14 cellular contexts compared by ENCODE assay signal in the genomic region with DNA sequence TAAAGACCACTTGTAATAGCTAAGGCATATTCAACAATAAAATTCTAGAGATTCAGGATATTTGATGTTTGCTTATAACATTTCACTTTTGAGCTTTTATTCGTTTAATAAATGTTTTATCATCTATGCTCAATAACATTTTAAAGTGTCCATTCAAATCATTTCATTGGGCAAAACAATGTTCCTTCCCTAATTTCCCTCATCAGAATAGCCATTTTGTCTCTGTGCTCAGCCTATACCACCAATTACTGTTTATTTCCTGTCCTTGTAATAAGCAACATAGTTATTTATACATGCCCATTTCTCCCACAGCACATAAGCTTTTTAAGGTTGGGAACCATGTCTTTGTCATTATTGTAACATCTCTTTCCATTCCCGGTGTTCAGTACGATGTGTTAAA. TPM values are rescaled to one million over a fixed set of nuclear protein-coding genes. Genes with fewer than 3 reads are reported as not detected.
DNase-seq lines count a peak whose midpoint lies in the region; ATAC-seq, FAIRE-seq and TF ChIP-seq lines count a peak whose summit lies in the region.
"Had no signal": no experiment of that assay in that cellular context is flagged by ENCODE, and none has a peak within 500 bp of the region (broad histone marks: within the 10 kb centered on the region; RNA-seq: fewer than 3 reads in every experiment).

No MANE protein-coding gene starts in this region.

- no peak for TF ChIP-seq CTCF in A549 (IDR thresholded peaks at IDR 0.05)
- TF ChIP-seq CTCF in natural killer cell (IDR thresholded peaks at IDR 0.05), result no peak

- H3K36me3 Mint-ChIP-seq in CD4-positive, alpha-beta memory T cell, result peaks cover 2 to 13% of the 10 kb centered on the region in 2 donors
- H3K36me3 Mint-ChIP-seq in activated naive CD8-positive, alpha-beta T cell treated with anti-CD3 and anti-CD28 coated beads for 36 hours, result no peaks in the 10 kb centered on the region
- no peaks in the 10 kb centered on the region for H3K36me3 Mint-ChIP-seq in natural killer cell

- no peak for DNase-seq in A549 (ENCODE audit: low read depth in 1 of 2, low spot score in 1 of 2)
- DNase-seq in CD4-positive, alpha-beta memory T cell, result peak in 1 of 5 donors; percentile 1
- DNase-seq in activated naive CD8-positive, alpha-beta T cell treated with anti-CD3 and anti-CD28 coated beads for 36 hours, result no peak
- no peak for DNase-seq in natural killer cell
- no peak for DNase-seq in stimulated activated CD4-positive, alpha-beta T cell treated with anti-CD3 and anti-CD28 coated beads, Interleukin-12 subunit alpha, Interleukin-12 subunit beta, amount 100 ng/mL, for 4 hours
- DNase-seq in Karpas-422, result no peak
- DNase-seq in stimulated activated naive CD8-positive, alpha-beta T cell treated with anti-CD3 and anti-CD28 coated beads, Interleukin-15, Interleukin-2, amounts not matched to agents 100 U/mL and 50 U/mL, for 24 hours, result no peak
- DNase-seq: activated CD4-positive, CD25-positive, alpha-beta regulatory T cell; activated gamma-delta T cell; kidney; NCI-H524 treated with DMSO at 0.1 percent for 48 hours; stimulated activated CD4-positive, alpha-beta T cell treated with anti-CD3 and anti-CD28 coated beads, Interleukin-1b, Interleukin-23, amount 100 ng/mL, for 48 hours; stomach had no signal

- CTCF ChIA-PET in A549 (lab: Yijun Ruan, JAX), result interaction anchor here (1.9 kb wide), 1 partner anchor 300 kb away, joined by 6 read pairs; no protein-coding TSS in a partner anchor
- CTCF ChIA-PET in CD4-positive, alpha-beta memory T cell (lab: Charles Lee; ENCODE audit: partially characterized antibody), result interaction anchor here (1.2 to 2.2 kb wide), 5 partner anchors 41 to 301 kb away, joined by 3 to 10 read pairs (median 6); no protein-coding TSS in a partner anchor

- no peak for FAIRE-seq in A549 (lab: Jason Lieb, UNC)

- H3K9me2 ChIP-seq in Karpas-422 (replicated peaks; ENCODE audit: insufficient read depth, low read length), result no peaks in the 10 kb centered on the region

- intact Hi-C loops in CD4-positive, alpha-beta memory T cell (cut with micrococcal nuclease), result no loop called here
- intact Hi-C loops in natural killer cell (cut with micrococcal nuclease), result no loop called here

- no peak overlapping the region for H3K4me3 ChIP-seq in A549
- no peak overlapping the region for H3K4me3 ChIP-seq in CD4-positive, alpha-beta memory T cell (ENCODE audit: low read length in 2 of 2)
- H3K4me3 ChIP-seq in Karpas-422 (ENCODE audit: low read length), result no peak overlapping the region

- H3K36me3 ChIP-seq in CD4-positive, alpha-beta memory T cell (ENCODE audit: insufficient read depth, low read length), result no peaks in the 10 kb centered on the region
- peaks cover under 1% of the 10 kb centered on the region; the same call in 1 of the 2 replicates for H3K36me3 ChIP-seq in Karpas-422 (ENCODE audit: insufficient read depth, low read length)
- H3K36me3 ChIP-seq: ascending aorta, stomach had no signal

- H3K4me2 ChIP-seq in A549, result peak overlapping the region; percentile 85; the same call in 2 of the 3 replicates
- H3K4me2 ChIP-seq in Karpas-422 (ENCODE audit: low read depth, low read length, poor library complexity, severe bottlenecking), result no peak overlapping the region

- H3K9me3 ChIP-seq in A549 (peaks cover 9% of the 10 kb centered on the region; the same call in 1 of the 3 replicates), Karpas-422 (ENCODE audit: low read length) (no peaks in the 10 kb centered on the region)
- H3K9me3 ChIP-seq in CD4-positive, alpha-beta memory T cell (ENCODE audit: control insufficient read depth in 1 of 2, low read length in 2 of 2), result no peaks in the 10 kb centered on the region
- H3K9me3 ChIP-seq: ascending aorta, stomach had no signal

- no peaks in the 10 kb centered on the region for H4K20me1 ChIP-seq in Karpas-422 (ENCODE audit: insufficient read depth, low read depth, low read length)

- TF ChIP-seq RAD21 in A549 (conservative IDR thresholded peaks at IDR 0.05 in 1 of 2, IDR thresholded peaks at IDR 0.05 in 1 of 2), result no peak

- no peak overlapping the region for H3K9ac ChIP-seq in Karpas-422 (ENCODE audit: low read length)

- ATAC-seq in A549 (no peak), natural killer cell (no peak)
- no peak for ATAC-seq in stimulated activated naive CD8-positive, alpha-beta T cell treated with anti-CD3 and anti-CD28 coated beads, Interleukin-15, Interleukin-2, amounts not matched to agents 100 U/mL and 50 U/mL, for 24 hours

- TF ChIP-seq POLR2A in A549 (IDR thresholded peaks at IDR 0.05; ENCODE audit: low read length), result no peak

- POLR2A ChIA-PET in A549 (lab: Yijun Ruan, JAX), result no interaction called here
- POLR2A ChIA-PET in CD4-positive, alpha-beta memory T cell (lab: Charles Lee; ENCODE audit: partially characterized antibody), result interaction anchor here (1.5 to 2.4 kb wide), 8 partner anchors 12 to 275 kb away, joined by 3 to 34 read pairs (median 5); a partner anchor contains a TSS

- WGBS in A549 (ENCODE audit: missing lambda C conversion rate), result 34% methylated on average over 3 of the region's 3 CpGs

- no peak overlapping the region for H2AFZ ChIP-seq in Karpas-422 (ENCODE audit: low read length)

- peaks cover 28 to 49% (median 38%) of the 10 kb centered on the region in 4 donors for H3K4me1 Mint-ChIP-seq in CD4-positive, alpha-beta memory T cell
- peaks cover 28% of the 10 kb centered on the region for H3K4me1 Mint-ChIP-seq in activated naive CD8-positive, alpha-beta T cell treated with anti-CD3 and anti-CD28 coated beads for 36 hours
- peaks cover 23 to 34% of the 10 kb centered on the region in 2 donors for H3K4me1 Mint-ChIP-seq in natural killer cell

- peaks cover 0 to 6% (median 0%) of the 10 kb centered on the region in 8 donors for H3K9me3 Mint-ChIP-seq in CD4-positive, alpha-beta memory T cell
- H3K9me3 Mint-ChIP-seq in activated naive CD8-positive, alpha-beta T cell treated with anti-CD3 and anti-CD28 coated beads for 36 hours, result peaks cover 2% of the 10 kb centered on the region
- no peaks in the 10 kb centered on the region for H3K9me3 Mint-ChIP-seq in natural killer cell

- H3K4me3 Mint-ChIP-seq in CD4-positive, alpha-beta memory T cell, result peak overlapping the region in 3 of 8 donors; percentile 90 to 96 (median 93)
- H3K4me3 Mint-ChIP-seq in activated naive CD8-positive, alpha-beta T cell treated with anti-CD3 and anti-CD28 coated beads for 36 hours, result peak overlapping the region; percentile 7
- peak overlapping the region; percentile 52 for H3K4me3 Mint-ChIP-seq in natural killer cell

- no peak for TF ChIP-seq EP300 in A549 (IDR thresholded peaks at IDR 0.05)

- H3K27ac ChIP-seq in A549, result no peak overlapping the region
- peak overlapping the region; percentile 86 for H3K27ac ChIP-seq in CD4-positive, alpha-beta memory T cell (ENCODE audit: low read depth, low read length)
- no peak overlapping the region for H3K27ac ChIP-seq in Karpas-422 (ENCODE audit: low read length)

- H3K79me2 ChIP-seq in Karpas-422 (ENCODE audit: low read length), result peaks cover 34% of the 10 kb centered on the region

- peaks cover 0 to 5% of the 10 kb centered on the region in 2 donors for H3K27me3 Mint-ChIP-seq in CD4-positive, alpha-beta memory T cell
- no peaks in the 10 kb centered on the region for H3K27me3 Mint-ChIP-seq in activated naive CD8-positive, alpha-beta T cell treated with anti-CD3 and anti-CD28 coated beads for 36 hours
- H3K27me3 Mint-ChIP-seq in natural killer cell (ENCODE audit: low read depth in 2 of 2), result peaks cover 4 to 8% of the 10 kb centered on the region in 2 donors

- H3K4me1 ChIP-seq in A549, result no peaks in the 10 kb centered on the region; the same call in 2 of the 3 replicates
- H3K4me1 ChIP-seq in CD4-positive, alpha-beta memory T cell (ENCODE audit: insufficient read depth, low read length), result peaks cover 20% of the 10 kb centered on the region
- peaks cover 17% of the 10 kb centered on the region for H3K4me1 ChIP-seq in Karpas-422 (ENCODE audit: low read length)

- peak overlapping the region; percentile 98 to 100 (median 99) for H3K27ac Mint-ChIP-seq in CD4-positive, alpha-beta memory T cell
- no peak overlapping the region for H3K27ac Mint-ChIP-seq in activated naive CD8-positive, alpha-beta T cell treated with anti-CD3 and anti-CD28 coated beads for 36 hours
- H3K27ac Mint-ChIP-seq in natural killer cell, result peak overlapping the region; percentile 96 to 99

- H3K27me3 ChIP-seq in CD4-positive, alpha-beta memory T cell (ENCODE audit: insufficient read depth, low read length), result no peaks in the 10 kb centered on the region
- H3K27me3 ChIP-seq in Karpas-422 (ENCODE audit: low read length), result no peaks in the 10 kb centered on the region
- H3K27me3 ChIP-seq: ascending aorta, stomach had no signal

TF ChIP-seq in A549, 52 proteins besides CTCF, POLR2A, EP300 and RAD21:
- peak; percentile 78 for TF ChIP-seq CBX8 (IDR thresholded peaks at IDR 0.05)
- peak; percentile 81 for TF ChIP-seq RNF2 (IDR thresholded peaks at IDR 0.05; ENCODE audit: borderline replicate concordance, low read depth)
- TF ChIP-seq SREBF2 (IDR thresholded peaks at IDR 0.05), result no peak
TF ChIP-seq in A549: peak in this region for 2.

RNA-seq across cellular contexts. Expression of a gene that starts 1.3 kb away (rescaled TPM):
- 28.1 and 47.4 TPM in 2 replicates for polyA plus RNA-seq in A549 (2011; rRNA removed)
- 6.7 and 6.9 TPM in 2 replicates for polyA plus RNA-seq in A549 (2012; cell fraction: cytosol; rRNA removed)
- 3.7 and 4.7 TPM in 2 replicates for polyA plus RNA-seq in A549 (2012; cell fraction: nucleus; rRNA removed)
- 13.1 to 18.1 TPM (median 17.2 TPM) in 3 replicates for polyA plus RNA-seq in A549 (2017; fragmentation: RNase III; extraction: RNeasy Plus Mini Kit Qiagen cat#74134 plus additional on column Dnase treatment)
- polyA minus RNA-seq in A549 (2011; rRNA and poly(A)+ RNA removed), result 10.2 and 20.1 TPM in 2 replicates
- total RNA-seq in CD4-positive, alpha-beta memory T cell, result 10 to 100 TPM; 27.4 to 28.7 TPM
- 10 to 100 TPM in 1 of 2 donors, 1 to 10 TPM in 1; 8.2 to 16.5 TPM for polyA plus RNA-seq in CD4-positive, alpha-beta memory T cell
- 10 to 100 TPM; 22.6 to 25.0 TPM for total RNA-seq in activated naive CD8-positive, alpha-beta T cell treated with anti-CD3 and anti-CD28 coated beads for 36 hours
- 10 to 100 TPM; 17.2 to 18.6 (median 17.2) TPM for total RNA-seq in natural killer cell
- total RNA-seq in Karpas-422 (2014; rRNA removed; shearing (Covaris generic); ENCODE audit: low replicate concordance), result 9.2 and 27.2 TPM in 2 replicates
